In the genomic region with DNA sequence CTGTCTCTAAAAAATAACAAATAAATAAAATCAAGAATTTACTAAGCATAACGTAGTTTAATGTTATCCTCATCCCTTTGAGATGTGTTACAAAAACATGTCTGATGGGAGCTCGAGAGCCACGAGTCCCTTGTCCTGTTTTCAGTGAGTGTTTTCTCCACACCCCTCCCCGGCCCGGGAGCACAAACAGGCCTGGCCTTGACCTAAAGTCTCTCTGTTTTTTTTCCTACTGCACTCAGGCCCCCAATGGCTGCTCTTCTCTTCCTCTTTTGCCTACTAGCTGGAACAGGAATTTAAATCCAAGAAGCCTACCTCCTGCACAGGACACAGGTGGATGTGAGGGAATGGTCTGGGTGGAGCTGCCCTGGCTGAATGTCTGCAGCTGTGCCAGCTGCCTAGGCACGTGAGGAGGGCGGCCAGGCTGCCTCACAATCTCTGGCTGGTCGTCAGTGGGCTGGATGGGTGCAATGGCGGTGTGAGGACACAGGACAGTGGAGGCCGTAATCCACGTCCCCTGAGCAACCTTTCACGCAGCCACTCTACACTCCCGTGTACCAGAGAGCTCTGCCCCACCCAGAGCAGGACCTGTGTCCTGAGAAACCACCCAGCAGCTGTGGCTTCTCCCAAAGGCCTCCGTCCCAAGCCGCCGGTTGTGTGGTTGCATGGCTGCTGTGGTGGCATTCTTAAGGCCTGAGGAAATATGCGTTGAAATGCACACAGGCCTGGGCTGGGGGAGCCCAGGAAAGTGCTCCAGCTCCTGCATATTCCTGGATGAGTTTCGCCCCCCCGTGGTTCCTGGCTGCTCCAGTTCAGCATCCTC, we compare ENCODE assay signal across 1 cellular context.
TF ChIP-seq lines count a peak whose summit lies in the region.

No MANE protein-coding gene starts in this region.

TF ChIP-seq in HepG2, 621 proteins besides CTCF, POLR2A, EP300 and RAD21 (continued from another document and continues in another):
- TF ChIP-seq, protein P1, sequence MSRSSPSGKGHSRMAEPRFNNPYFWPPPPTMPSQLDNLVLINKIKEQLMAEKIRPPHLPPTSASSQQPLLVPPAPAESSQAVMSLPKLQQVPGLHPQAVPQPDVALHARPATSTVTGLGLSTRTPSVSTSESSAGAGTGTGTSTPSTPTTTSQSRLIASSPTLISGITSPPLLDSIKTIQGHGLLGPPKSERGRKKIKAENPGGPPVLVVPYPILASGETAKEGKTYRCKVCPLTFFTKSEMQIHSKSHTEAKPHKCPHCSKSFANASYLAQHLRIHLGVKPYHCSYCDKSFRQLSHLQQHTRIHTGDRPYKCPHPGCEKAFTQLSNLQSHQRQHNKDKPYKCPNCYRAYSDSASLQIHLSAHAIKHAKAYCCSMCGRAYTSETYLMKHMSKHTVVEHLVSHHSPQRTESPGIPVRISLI (CRISPR knock-in tag; IDR thresholded peaks at IDR 0.05; ENCODE audit: borderline replicate concordance): peak; percentile 92
- TF ChIP-seq PHF8 (CRISPR knock-in tag; IDR thresholded peaks at IDR 0.05) (peak; percentile 36; the same call in 1 of the 2 replicates), HNRNPUL1 (IDR thresholded peaks at IDR 0.05; ENCODE audit: low read depth, low read length) (no peak), LCORL (IDR thresholded peaks at IDR 0.05) (no peak), LCORL (CRISPR knock-in tag; IDR thresholded peaks at IDR 0.05) (peak; percentile 25; the same call in 1 of the 2 replicates), LBX2 (CRISPR knock-in tag; IDR thresholded peaks at IDR 0.05; ENCODE audit: borderline replicate concordance) (no peak), CBFB (CRISPR knock-in tag; IDR thresholded peaks at IDR 0.05) (no peak), FOXO1 (CRISPR knock-in tag; IDR thresholded peaks at IDR 0.05) (peak; percentile 15; the same call in 1 of the 2 replicates), PRPF4 (IDR thresholded peaks at IDR 0.05; ENCODE audit: low read depth, low read length, poor library complexity, severe bottlenecking) (no peak), SMARCC2 (IDR thresholded peaks at IDR 0.05) (no peak), ZNF644 (CRISPR knock-in tag; IDR thresholded peaks at IDR 0.05; ENCODE audit: low read depth) (peak; percentile 25; the same call in 1 of the 2 replicates), JUN (CRISPR knock-in tag; IDR thresholded peaks at IDR 0.05) (no peak), HNF4A (CRISPR knock-in tag; IDR thresholded peaks at IDR 0.05) (peak; percentile 20; the same call in 1 of the 2 replicates), HOXD1 (CRISPR knock-in tag; IDR thresholded peaks at IDR 0.05) (no peak), MTF1 (CRISPR knock-in tag; IDR thresholded peaks at IDR 0.05) (no peak), CSRNP2 (CRISPR knock-in tag; conservative IDR thresholded peaks at IDR 0.05; ENCODE audit: low read depth) (no peak), KAT2B (IDR thresholded peaks at IDR 0.05; ENCODE audit: borderline replicate concordance, low read depth, low read length) (no peak), ZNF350 (CRISPR knock-in tag; IDR thresholded peaks at IDR 0.05; ENCODE audit: borderline replicate concordance, low read depth) (0 out of 2 replicates have a peak, but pooled peaks have one; percentile 23), ZNF580 (CRISPR knock-in tag; IDR thresholded peaks at IDR 0.05; ENCODE audit: borderline replicate concordance, low read depth) (no peak), SOX6 (IDR thresholded peaks at IDR 0.05) (no peak), SOX6 (CRISPR knock-in tag; IDR thresholded peaks at IDR 0.05) (peak; percentile 46), ZNF792 (CRISPR knock-in tag; IDR thresholded peaks at IDR 0.05) (no peak), PAXIP1 (CRISPR knock-in tag; conservative IDR thresholded peaks at IDR 0.05) (0 out of 2 replicates have a peak, but pooled peaks have one; percentile 23), MAFF (IDR thresholded peaks at IDR 0.05; ENCODE audit: low read depth, low read length) (no peak), ZFP1 (CRISPR knock-in tag; IDR thresholded peaks at IDR 0.05) (no peak), KDM5B (CRISPR knock-in tag; IDR thresholded peaks at IDR 0.05; ENCODE audit: borderline replicate concordance) (no peak), HMG20A (CRISPR knock-in tag; IDR thresholded peaks at IDR 0.05; ENCODE audit: borderline replicate concordance) (peak; percentile 28; the same call in 1 of the 2 replicates), TCF12 (IDR thresholded peaks at IDR 0.05) (no peak), TCF12 (CRISPR knock-in tag; IDR thresholded peaks at IDR 0.05) (no peak), ZMAT3 (CRISPR knock-in tag; conservative IDR thresholded peaks at IDR 0.05) (0 out of 2 replicates have a peak, but pooled peaks have one; percentile 37), FOXK1 (CRISPR knock-in tag; IDR thresholded peaks at IDR 0.05; ENCODE audit: borderline replicate concordance, low read depth) (0 out of 2 replicates have a peak, but pooled peaks have one; percentile 32), FOXA3 (CRISPR knock-in tag; IDR thresholded peaks at IDR 0.05) (peak; percentile 23; the same call in 1 of the 2 replicates), RBM39 (IDR thresholded peaks at IDR 0.05; ENCODE audit: low read depth, low read length, poor library complexity, severe bottlenecking) (no peak), ELF3 (CRISPR knock-in tag; IDR thresholded peaks at IDR 0.05) (0 out of 2 replicates have a peak, but pooled peaks have one; percentile 19), EZH2 (conservative IDR thresholded peaks at IDR 0.05; ENCODE audit: low read depth, low read length) (no peak), ZSCAN21 (CRISPR knock-in tag; IDR thresholded peaks at IDR 0.05; ENCODE audit: borderline replicate concordance) (no peak), NR2F6 (IDR thresholded peaks at IDR 0.05) (peak; percentile 70), NR2F6 (CRISPR knock-in tag; IDR thresholded peaks at IDR 0.05) (peak; percentile 76), HNF1B (CRISPR knock-in tag; IDR thresholded peaks at IDR 0.05) (no peak; the same call in 1 of the 2 replicates), ZNF101 (CRISPR knock-in tag; IDR thresholded peaks at IDR 0.05; ENCODE audit: borderline replicate concordance, low read depth) (no peak), ZNF749 (CRISPR knock-in tag; IDR thresholded peaks at IDR 0.05; ENCODE audit: borderline replicate concordance) (no peak), ELF1 (CRISPR knock-in tag; IDR thresholded peaks at IDR 0.05) (no peak), ZFX (CRISPR knock-in tag; IDR thresholded peaks at IDR 0.05; ENCODE audit: low read depth) (0 out of 2 replicates have a peak, but pooled peaks have one; percentile 7), ARNT (IDR thresholded peaks at IDR 0.05) (no peak), RARA (CRISPR knock-in tag; IDR thresholded peaks at IDR 0.05) (peak; percentile 92), ZNF672 (CRISPR knock-in tag; IDR thresholded peaks at IDR 0.05) (no peak)
- TF ChIP-seq, protein P2, sequence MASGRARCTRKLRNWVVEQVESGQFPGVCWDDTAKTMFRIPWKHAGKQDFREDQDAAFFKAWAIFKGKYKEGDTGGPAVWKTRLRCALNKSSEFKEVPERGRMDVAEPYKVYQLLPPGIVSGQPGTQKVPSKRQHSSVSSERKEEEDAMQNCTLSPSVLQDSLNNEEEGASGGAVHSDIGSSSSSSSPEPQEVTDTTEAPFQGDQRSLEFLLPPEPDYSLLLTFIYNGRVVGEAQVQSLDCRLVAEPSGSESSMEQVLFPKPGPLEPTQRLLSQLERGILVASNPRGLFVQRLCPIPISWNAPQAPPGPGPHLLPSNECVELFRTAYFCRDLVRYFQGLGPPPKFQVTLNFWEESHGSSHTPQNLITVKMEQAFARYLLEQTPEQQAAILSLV (CRISPR knock-in tag; IDR thresholded peaks at IDR 0.05; ENCODE audit: borderline replicate concordance): no peak
- TF ChIP-seq, protein P3, sequence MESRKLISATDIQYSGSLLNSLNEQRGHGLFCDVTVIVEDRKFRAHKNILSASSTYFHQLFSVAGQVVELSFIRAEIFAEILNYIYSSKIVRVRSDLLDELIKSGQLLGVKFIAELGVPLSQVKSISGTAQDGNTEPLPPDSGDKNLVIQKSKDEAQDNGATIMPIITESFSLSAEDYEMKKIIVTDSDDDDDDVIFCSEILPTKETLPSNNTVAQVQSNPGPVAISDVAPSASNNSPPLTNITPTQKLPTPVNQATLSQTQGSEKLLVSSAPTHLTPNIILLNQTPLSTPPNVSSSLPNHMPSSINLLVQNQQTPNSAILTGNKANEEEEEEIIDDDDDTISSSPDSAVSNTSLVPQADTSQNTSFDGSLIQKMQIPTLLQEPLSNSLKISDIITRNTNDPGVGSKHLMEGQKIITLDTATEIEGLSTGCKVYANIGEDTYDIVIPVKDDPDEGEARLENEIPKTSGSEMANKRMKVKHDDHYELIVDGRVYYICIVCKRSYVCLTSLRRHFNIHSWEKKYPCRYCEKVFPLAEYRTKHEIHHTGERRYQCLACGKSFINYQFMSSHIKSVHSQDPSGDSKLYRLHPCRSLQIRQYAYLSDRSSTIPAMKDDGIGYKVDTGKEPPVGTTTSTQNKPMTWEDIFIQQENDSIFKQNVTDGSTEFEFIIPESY (CRISPR knock-in tag; IDR thresholded peaks at IDR 0.05): no peak
- TF ChIP-seq, protein P4, sequence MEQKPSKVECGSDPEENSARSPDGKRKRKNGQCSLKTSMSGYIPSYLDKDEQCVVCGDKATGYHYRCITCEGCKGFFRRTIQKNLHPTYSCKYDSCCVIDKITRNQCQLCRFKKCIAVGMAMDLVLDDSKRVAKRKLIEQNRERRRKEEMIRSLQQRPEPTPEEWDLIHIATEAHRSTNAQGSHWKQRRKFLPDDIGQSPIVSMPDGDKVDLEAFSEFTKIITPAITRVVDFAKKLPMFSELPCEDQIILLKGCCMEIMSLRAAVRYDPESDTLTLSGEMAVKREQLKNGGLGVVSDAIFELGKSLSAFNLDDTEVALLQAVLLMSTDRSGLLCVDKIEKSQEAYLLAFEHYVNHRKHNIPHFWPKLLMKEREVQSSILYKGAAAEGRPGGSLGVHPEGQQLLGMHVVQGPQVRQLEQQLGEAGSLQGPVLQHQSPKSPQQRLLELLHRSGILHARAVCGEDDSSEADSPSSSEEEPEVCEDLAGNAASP (CRISPR knock-in tag; IDR thresholded peaks at IDR 0.05; ENCODE audit: borderline replicate concordance): peak; percentile 49; the same call in 1 of the 2 replicates
